In the genomic region with DNA sequence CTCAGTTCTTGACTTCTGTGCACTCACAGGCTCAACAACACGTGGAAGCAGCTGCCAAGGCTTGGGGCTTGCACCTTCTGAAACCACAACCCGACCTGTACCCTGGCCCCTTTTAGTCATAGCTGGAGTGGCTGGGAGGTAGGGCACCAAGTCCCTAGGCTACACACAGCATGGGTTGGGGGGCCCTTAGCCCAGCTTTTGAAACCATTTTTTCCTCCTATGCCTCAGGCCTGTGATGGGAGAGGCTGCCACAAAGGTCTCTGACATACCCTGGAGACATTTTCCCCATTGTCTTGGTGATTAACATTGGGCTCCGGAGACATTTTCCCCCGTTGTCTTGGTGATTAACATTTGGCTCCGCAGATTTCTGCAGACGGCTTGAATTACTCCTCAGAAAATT, we compare ENCODE assay signal across 27 cellular contexts.
"Had no signal": no experiment of that assay in that cellular context is flagged by ENCODE, and none has a peak within 500 bp of the region (broad histone marks: within the 10 kb centered on the region; RNA-seq: fewer than 3 reads in every experiment).

No MANE protein-coding gene starts in this region.

- H3K9me3 ChIP-seq: ascending aorta, colonic mucosa had no signal

- H3K27me3 ChIP-seq: ascending aorta, breast epithelium, cardiac muscle cell, colonic mucosa, heart left ventricle had no signal

- H3K27me3 Mint-ChIP-seq: activated CD8-positive, alpha-beta T cell treated with anti-CD3 and anti-CD28 coated beads for 36 hours; activated naive CD8-positive, alpha-beta T cell treated with anti-CD3 and anti-CD28 coated beads for 36 hours; activated T-helper 17 cell treated with anti-CD3 and anti-CD28 coated beads, Interleukin-2, amount 50 U/mL, for 72 hours; brain had no signal

- H3K36me3 ChIP-seq: ascending aorta, breast epithelium, cardiac muscle cell, colonic mucosa, heart left ventricle had no signal

- H3K4me1 ChIP-seq: ascending aorta, breast epithelium, colonic mucosa had no signal

- ATAC-seq: activated CD8-positive, alpha-beta T cell treated with anti-CD3 and anti-CD28 coated beads for 36 hours; activated T-cell treated with anti-CD3 and anti-CD28 coated beads, Interleukin-2, amount 50 U/mL, for 4 hours; esophagus mucosa; heart left ventricle; WTC11 had no signal

- H3K4me3 ChIP-seq: ascending aorta, breast epithelium, cardiac muscle cell, colonic mucosa, heart left ventricle had no signal

- H3K27ac Mint-ChIP-seq: activated CD8-positive, alpha-beta T cell treated with anti-CD3 and anti-CD28 coated beads for 36 hours; activated naive CD8-positive, alpha-beta T cell treated with anti-CD3 and anti-CD28 coated beads for 36 hours; activated T-helper 17 cell treated with anti-CD3 and anti-CD28 coated beads, Interleukin-2, amount 50 U/mL, for 72 hours; brain; WTC11 had no signal

- H3K4me3 Mint-ChIP-seq: activated CD8-positive, alpha-beta T cell treated with anti-CD3 and anti-CD28 coated beads for 36 hours; activated naive CD8-positive, alpha-beta T cell treated with anti-CD3 and anti-CD28 coated beads for 36 hours; activated T-cell treated with anti-CD3 and anti-CD28 coated beads, Interleukin-2, amount 50 U/mL, for 4 hours; activated T-helper 17 cell treated with anti-CD3 and anti-CD28 coated beads, Interleukin-2, amount 50 U/mL, for 72 hours; brain; WTC11 had no signal

- DNase-seq: activated CD4-positive, alpha-beta T cell treated with anti-CD3 and anti-CD28 coated beads for 1 hour; activated CD4-positive, alpha-beta T cell treated with anti-CD3 and anti-CD28 coated beads for 4 hours; activated CD4-positive, alpha-beta T cell treated with anti-CD3 and anti-CD28 coated beads, Interleukin-2, amount 50 U/mL, for 1 hour; activated CD4-positive, alpha-beta T cell treated with anti-CD3 and anti-CD28 coated beads, Interleukin-2, amount 50 U/mL, for 48 hours; activated CD8-positive, alpha-beta memory T cell treated with anti-CD3 and anti-CD28 coated beads for 24 hours; activated CD8-positive, alpha-beta T cell treated with anti-CD3 and anti-CD28 coated beads for 36 hours; activated effector memory CD4-positive, alpha-beta T cell treated with Interleukin-2 at 50 U/mL for 16 hours; activated gamma-delta T cell treated with Interleukin-2 at 50 U/mL for 16 hours; activated naive CD4-positive, alpha-beta T cell treated with anti-CD3 and anti-CD28 coated beads, Interleukin-2, amount 50 U/mL, for 16 hours; activated naive CD4-positive, alpha-beta T cell treated with Interleukin-2 at 50 U/mL for 16 hours; activated naive CD8-positive, alpha-beta T cell treated with anti-CD3 and anti-CD28 coated beads for 36 hours; activated T-cell treated with anti-CD3 and anti-CD28 coated beads, Interleukin-2, amount 50 U/mL, for 4 hours; central memory CD4-positive, alpha-beta T cell; cerebellar nuclear complex; colonic mucosa; effector CD8-positive, alpha-beta T cell; foreskin fibroblast; glutamatergic neuron; heart left ventricle; T-helper 2 cell had no signal
